8 cellular contexts compared by ENCODE assay signal in genomic region chr10:79248341-79248931, GRCh38.
DNase-seq lines count a peak whose midpoint lies in the region; ATAC-seq and TF ChIP-seq lines count a peak whose summit lies in the region.

No MANE protein-coding gene starts in this region.

- H2AFZ ChIP-seq in OCI-LY3 (ENCODE audit: low read depth, low read length): no peak overlapping the region

- H4K20me1 ChIP-seq in OCI-LY3 (ENCODE audit: insufficient read depth, low read length): peaks cover 2% of the 10 kb centered on the region; the same call in 1 of the 2 replicates

- TF ChIP-seq POLR2A in prostate gland (IDR thresholded peaks at IDR 0.05): no peak

- H3K27ac ChIP-seq in OCI-LY3 (ENCODE audit: low read length) (peak overlapping the region; percentile 100), prostate gland (peak overlapping the region; percentile 63 to 69)

- H3K4me3 ChIP-seq in OCI-LY3 (ENCODE audit: low read length) (peak overlapping the region; percentile 73), prostate gland (no peak overlapping the region)

- H3K9ac ChIP-seq in OCI-LY3 (ENCODE audit: low read length): peak overlapping the region; percentile 98

- H3K79me2 ChIP-seq in OCI-LY3 (ENCODE audit: low read length): peaks cover 90% of the 10 kb centered on the region

- H3K36me3 ChIP-seq in OCI-LY3 (replicated peaks; ENCODE audit: low read depth, low read length) (peaks cover 8% of the 10 kb centered on the region), prostate gland (no peaks in the 10 kb centered on the region)

- H3K4me1 ChIP-seq in OCI-LY3 (ENCODE audit: low read length) (peaks cover 97% of the 10 kb centered on the region), prostate gland (replicated peaks) (peaks cover 18% of the 10 kb centered on the region)

- peak; percentile 51 for DNase-seq in GF-D8 (lab: John Stamatoyannopoulos, UW)
- DNase-seq in fibroblast of peridontal ligament (ENCODE audit: extremely low read depth): peak; percentile 80
- no peak for DNase-seq in prostate gland (ENCODE audit: low spot score)
- no peak for DNase-seq in COR-L47 (lab: John Stamatoyannopoulos, UW)
- no peak for DNase-seq in activated CD8-positive, alpha-beta memory T cell treated with anti-CD3 and anti-CD28 coated beads for 24 hours
- no peak for DNase-seq in stimulated activated CD4-positive, alpha-beta T cell treated with anti-CD3 and anti-CD28 coated beads, Interleukin-1b, Interleukin-23, amount 100 ng/mL, for 48 hours

- intact Hi-C loops in prostate gland (cut with DNase I): no loop called here

- H3K9me3 ChIP-seq in OCI-LY3 (ENCODE audit: insufficient read depth, low read length): no peaks in the 10 kb centered on the region
- no peaks in the 10 kb centered on the region for H3K9me3 ChIP-seq in prostate gland

- peak overlapping the region; percentile 100 for H3K4me2 ChIP-seq in OCI-LY3 (ENCODE audit: low read length)

- H3K27me3 ChIP-seq in OCI-LY3 (ENCODE audit: low read depth, low read length) (no peaks in the 10 kb centered on the region), prostate gland (replicated peaks; ENCODE audit: insufficient read depth) (no peaks in the 10 kb centered on the region)

- TF ChIP-seq CTCF in OCI-LY3 (IDR thresholded peaks at IDR 0.05; ENCODE audit: low read depth, low read length): no peak
- no peak for TF ChIP-seq CTCF in prostate gland (IDR thresholded peaks at IDR 0.05)

- ATAC-seq in GM19397 (IDR thresholded peaks at IDR 0.05; ENCODE audit: unreplicated experiment): no peak

- WGBS in prostate gland: 48% methylated on average over 11 of the region's 11 CpGs

Comparison
In these comparisons a context has a peak if more than half of its experiments do, and no peak if none do; other contexts are left out.
1. DNase-seq: peak in GF-D8 (single experiment) and fibroblast of peridontal ligament (single experiment); none in prostate gland (single experiment), COR-L47 (single experiment), activated CD8-positive, alpha-beta memory T cell treated with anti-CD3 and anti-CD28 coated beads for 24 hours (single experiment) and stimulated activated CD4-positive, alpha-beta T cell treated with anti-CD3 and anti-CD28 coated beads, Interleukin-1b, Interleukin-23, amount 100 ng/mL, for 48 hours (single experiment).